Comparison of ENCODE assay signal across 9 cellular contexts in genomic region chr11:65478411-65479183, GRCh38. TPM values are rescaled to one million over a fixed set of nuclear protein-coding genes. Genes with fewer than 3 reads are reported as not detected.
A peak's percentile ranks its signal among the peaks of the same experiment; 100 is the strongest.
DNase-seq lines count a peak whose midpoint lies in the region; ATAC-seq lines count a peak whose summit lies in the region.
"Had no signal": no experiment of that assay in that cellular context is flagged by ENCODE, and none has a peak within 500 bp of the region (broad histone marks: within the 10 kb centered on the region; RNA-seq: fewer than 3 reads in every experiment).

No MANE protein-coding gene starts in this region.

- no peak for DNase-seq in activated naive CD4-positive, alpha-beta T cell treated with anti-CD3 and anti-CD28 coated beads, Interleukin-2, amount 10 ng/mL, durations not matched to agents 7 days and 5 days
- no peak for DNase-seq in activated naive CD4-positive, alpha-beta T cell (lab: John Stamatoyannopoulos, UW)
- no peak for DNase-seq in NCI-H2029 treated with DMSO at 0.1 percent for 48 hours (lab: John Stamatoyannopoulos, UW)
- DNase-seq in OCI-M1 (lab: John Stamatoyannopoulos, UW) = no peak

- CTCF ChIA-PET in activated naive CD4-positive, alpha-beta T cell treated with anti-CD3 and anti-CD28 coated beads, Interleukin-2, amount 10 ng/mL, durations not matched to agents 7 days and 5 days (lab: Charles Lee) = interaction anchor here (1.0 to 4.8 kb wide), 5 partner anchors 10 to 61 kb away, joined by 4 to 36 read pairs (median 10); no protein-coding TSS in a partner anchor

- no peaks in the 10 kb centered on the region for H3K9me3 Mint-ChIP-seq in activated naive CD4-positive, alpha-beta T cell treated with anti-CD3 and anti-CD28 coated beads, Interleukin-2, amount 10 ng/mL, durations not matched to agents 7 days and 5 days
- H3K9me3 Mint-ChIP-seq: activated naive CD4-positive, alpha-beta T cell treated with anti-CD3 and anti-CD28 coated beads, Interleukin-2, amount 50 U/mL, for 72 hours had no signal

- H3K36me3 ChIP-seq in mucosa of stomach (ENCODE audit: control insufficient read depth, insufficient read depth, low read length) (no peaks in the 10 kb centered on the region), urinary bladder (ENCODE audit: insufficient read depth) (no peaks in the 10 kb centered on the region)

- H3K9me3 ChIP-seq in mucosa of stomach (ENCODE audit: control insufficient read depth, low read length) = no peaks in the 10 kb centered on the region

- no peak overlapping the region for H3K4me3 ChIP-seq in mucosa of stomach (ENCODE audit: low read length)
- H3K4me3 ChIP-seq in urinary bladder (ENCODE audit: low read depth, low read length) = no peak overlapping the region

- peaks cover 2% of the 10 kb centered on the region for H3K36me3 Mint-ChIP-seq in activated naive CD4-positive, alpha-beta T cell treated with anti-CD3 and anti-CD28 coated beads, Interleukin-2, amount 10 ng/mL, durations not matched to agents 7 days and 5 days

- peaks cover 25% of the 10 kb centered on the region for H3K4me1 Mint-ChIP-seq in activated naive CD4-positive, alpha-beta T cell treated with anti-CD3 and anti-CD28 coated beads, Interleukin-2, amount 10 ng/mL, durations not matched to agents 7 days and 5 days

- 27% methylated on average over 33 of the region's 33 CpGs for WGBS in urinary bladder

- peaks cover 16% of the 10 kb centered on the region for H3K27me3 Mint-ChIP-seq in activated naive CD4-positive, alpha-beta T cell treated with anti-CD3 and anti-CD28 coated beads, Interleukin-2, amount 10 ng/mL, durations not matched to agents 7 days and 5 days

- no peaks in the 10 kb centered on the region for H3K27me3 ChIP-seq in mucosa of stomach (ENCODE audit: control insufficient read depth, insufficient read depth, low read length)

- H3K4me1 ChIP-seq in mucosa of stomach (ENCODE audit: control insufficient read depth, insufficient read depth, low read length) (peaks cover 36% of the 10 kb centered on the region), urinary bladder (ENCODE audit: insufficient read depth) (peaks cover 2% of the 10 kb centered on the region)

- ATAC-seq in GM21528 (IDR thresholded peaks at IDR 0.05; ENCODE audit: low FRiP score, unreplicated experiment) = no peak

- H3K27ac Mint-ChIP-seq in activated naive CD4-positive, alpha-beta T cell treated with anti-CD3 and anti-CD28 coated beads, Interleukin-2, amount 10 ng/mL, durations not matched to agents 7 days and 5 days = peak overlapping the region; percentile 62

- peak overlapping the region; percentile 60 for H3K4me3 Mint-ChIP-seq in activated naive CD4-positive, alpha-beta T cell treated with anti-CD3 and anti-CD28 coated beads, Interleukin-2, amount 10 ng/mL, durations not matched to agents 7 days and 5 days

- peak overlapping the region; percentile 62 for H3K9ac ChIP-seq in mucosa of stomach (ENCODE audit: low read length)

- H3K27ac ChIP-seq in cingulate gyrus (ENCODE audit: low read depth, low read length) (peak overlapping the region; percentile 99), urinary bladder (ENCODE audit: low read depth) (peak overlapping the region; percentile 94)

RNA-seq across cellular contexts. Expression of gene MALAT1, which starts 20.2 kb away (rescaled TPM):
- 27,753 TPM for total RNA-seq in urinary bladder
- 141 TPM for polyA plus RNA-seq in urinary bladder

RNA-seq across cellular contexts. Expression of gene SCYL1, which starts 46.3 kb away (rescaled TPM):
- total RNA-seq in urinary bladder = 43.4 TPM
- 82.0 TPM for polyA plus RNA-seq in urinary bladder

RNA-seq across cellular contexts. Expression of gene NEAT1, which starts 56.0 kb away (rescaled TPM):
- total RNA-seq in urinary bladder = 104 TPM
- polyA plus RNA-seq in urinary bladder = 450 TPM
